1 cellular context compared by ENCODE assay signal in the genomic region with DNA sequence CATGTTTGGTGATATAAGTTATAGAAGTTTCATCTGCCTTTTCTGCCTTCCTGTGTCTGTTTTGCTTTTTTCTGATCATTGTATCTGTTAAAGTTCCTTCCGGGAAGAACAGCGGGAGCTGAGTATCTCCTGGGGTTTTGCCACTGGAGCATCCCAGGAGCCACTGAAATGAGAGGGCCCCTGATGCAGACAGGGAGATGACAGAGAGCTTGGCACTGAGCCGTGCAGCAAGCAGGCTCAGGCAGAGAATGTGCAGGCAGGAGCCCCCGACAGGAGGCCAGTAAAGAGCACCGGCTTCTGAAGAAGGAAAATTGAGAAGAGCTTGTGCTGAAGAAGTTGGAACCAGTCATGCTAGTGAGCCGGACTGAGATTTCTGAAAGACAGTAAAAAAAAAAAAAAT.
TF ChIP-seq lines count a peak whose summit lies in the region.

No MANE protein-coding gene starts in this region.

TF ChIP-seq in K562, 482 proteins besides CTCF, POLR2A, EP300 and RAD21 (continued from another document):
- TF ChIP-seq, protein P1, sequence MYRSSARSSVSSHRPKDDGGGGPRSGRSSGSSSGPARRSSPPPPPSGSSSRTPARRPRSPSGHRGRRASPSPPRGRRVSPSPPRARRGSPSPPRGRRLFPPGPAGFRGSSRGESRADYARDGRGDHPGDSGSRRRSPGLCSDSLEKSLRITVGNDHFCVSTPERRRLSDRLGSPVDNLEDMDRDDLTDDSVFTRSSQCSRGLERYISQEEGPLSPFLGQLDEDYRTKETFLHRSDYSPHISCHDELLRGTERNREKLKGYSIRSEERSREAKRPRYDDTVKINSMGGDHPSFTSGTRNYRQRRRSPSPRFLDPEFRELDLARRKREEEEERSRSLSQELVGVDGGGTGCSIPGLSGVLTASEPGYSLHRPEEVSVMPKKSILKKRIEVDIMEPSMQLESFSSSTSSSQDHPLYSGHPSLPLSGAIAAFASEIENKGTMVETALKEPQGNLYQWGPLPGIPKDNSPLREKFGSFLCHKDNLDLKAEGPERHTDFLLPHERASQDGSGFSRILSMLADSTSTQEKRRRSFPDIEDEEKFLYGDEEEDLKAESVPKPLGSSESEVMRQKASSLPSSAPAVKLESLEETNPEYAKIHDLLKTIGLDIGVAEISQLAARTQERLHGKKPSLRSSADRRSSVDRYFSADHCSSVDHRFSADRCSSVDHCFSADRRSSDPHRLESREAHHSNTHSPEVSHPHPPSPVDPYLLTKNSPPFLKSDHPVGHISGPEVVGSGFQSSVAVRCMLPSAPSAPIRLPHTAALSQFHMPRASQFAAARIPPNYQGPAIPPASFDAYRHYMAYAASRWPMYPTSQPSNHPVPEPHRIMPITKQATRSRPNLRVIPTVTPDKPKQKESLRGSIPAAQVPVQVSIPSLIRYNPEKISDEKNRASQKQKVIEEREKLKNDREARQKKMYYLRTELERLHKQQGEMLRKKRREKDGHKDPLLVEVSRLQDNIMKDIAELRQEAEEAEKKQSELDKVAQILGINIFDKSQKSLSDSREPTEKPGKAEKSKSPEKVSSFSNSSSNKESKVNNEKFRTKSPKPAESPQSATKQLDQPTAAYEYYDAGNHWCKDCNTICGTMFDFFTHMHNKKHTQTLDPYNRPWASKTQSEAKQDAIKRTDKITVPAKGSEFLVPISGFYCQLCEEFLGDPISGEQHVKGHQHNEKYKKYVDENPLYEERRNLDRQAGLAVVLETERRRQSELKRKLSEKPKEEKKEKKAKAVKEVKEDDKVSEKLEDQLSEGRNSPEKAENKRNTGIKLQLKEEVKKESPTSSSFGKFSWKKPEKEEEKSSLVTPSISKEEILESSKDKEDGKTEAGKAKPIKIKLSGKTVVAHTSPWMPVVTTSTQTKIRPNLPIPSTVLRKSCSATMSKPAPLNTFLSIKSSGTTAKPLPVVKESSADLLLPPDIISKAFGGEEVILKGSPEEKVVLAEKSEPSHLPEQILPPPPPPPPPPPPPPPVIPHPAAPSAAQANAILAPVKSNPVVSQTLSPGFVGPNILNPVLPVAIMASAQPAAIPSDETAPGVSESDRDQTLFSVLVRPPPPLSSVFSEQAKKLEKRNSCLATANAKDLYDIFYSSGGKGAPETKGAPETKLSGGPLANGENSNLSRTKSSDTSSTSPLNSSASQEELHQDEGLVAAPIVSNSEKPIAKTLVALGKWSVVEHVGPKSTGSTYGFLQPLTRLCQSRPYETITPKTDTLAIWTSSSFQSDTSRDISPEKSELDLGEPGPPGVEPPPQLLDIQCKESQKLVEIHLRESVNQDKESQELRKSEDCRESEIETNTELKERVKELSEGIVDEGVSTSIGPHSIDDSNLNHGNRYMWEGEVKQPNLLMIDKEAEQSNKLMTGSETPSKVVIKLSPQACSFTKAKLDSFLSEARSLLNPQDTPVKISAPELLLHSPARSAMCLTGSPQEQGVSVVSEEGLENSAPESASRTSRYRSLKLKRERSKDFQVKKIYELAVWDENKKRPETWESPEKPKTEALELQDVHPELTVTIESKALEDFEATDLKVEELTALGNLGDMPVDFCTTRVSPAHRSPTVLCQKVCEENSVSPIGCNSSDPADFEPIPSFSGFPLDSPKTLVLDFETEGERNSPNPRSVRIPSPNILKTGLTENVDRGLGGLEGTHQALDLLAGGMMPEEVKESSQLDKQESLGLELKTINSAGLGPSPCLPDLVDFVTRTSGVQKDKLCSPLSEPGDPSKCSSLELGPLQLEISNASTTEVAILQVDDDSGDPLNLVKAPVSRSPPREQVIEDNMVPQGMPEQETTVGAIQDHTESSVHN (IDR thresholded peaks at IDR 0.05; ENCODE audit: borderline replicate concordance in 1 of 2, low read depth in 1 of 2): no peak
- TF ChIP-seq, protein P2, sequence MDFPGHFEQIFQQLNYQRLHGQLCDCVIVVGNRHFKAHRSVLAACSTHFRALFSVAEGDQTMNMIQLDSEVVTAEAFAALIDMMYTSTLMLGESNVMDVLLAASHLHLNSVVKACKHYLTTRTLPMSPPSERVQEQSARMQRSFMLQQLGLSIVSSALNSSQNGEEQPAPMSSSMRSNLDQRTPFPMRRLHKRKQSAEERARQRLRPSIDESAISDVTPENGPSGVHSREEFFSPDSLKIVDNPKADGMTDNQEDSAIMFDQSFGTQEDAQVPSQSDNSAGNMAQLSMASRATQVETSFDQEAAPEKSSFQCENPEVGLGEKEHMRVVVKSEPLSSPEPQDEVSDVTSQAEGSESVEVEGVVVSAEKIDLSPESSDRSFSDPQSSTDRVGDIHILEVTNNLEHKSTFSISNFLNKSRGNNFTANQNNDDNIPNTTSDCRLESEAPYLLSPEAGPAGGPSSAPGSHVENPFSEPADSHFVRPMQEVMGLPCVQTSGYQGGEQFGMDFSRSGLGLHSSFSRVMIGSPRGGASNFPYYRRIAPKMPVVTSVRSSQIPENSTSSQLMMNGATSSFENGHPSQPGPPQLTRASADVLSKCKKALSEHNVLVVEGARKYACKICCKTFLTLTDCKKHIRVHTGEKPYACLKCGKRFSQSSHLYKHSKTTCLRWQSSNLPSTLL (IDR thresholded peaks at IDR 0.05): no peak
- TF ChIP-seq SNRNP70 (optimal IDR thresholded peaks at IDR 0.05; ENCODE audit: low read depth, low read length): no peak
- TF ChIP-seq, protein P3, sequence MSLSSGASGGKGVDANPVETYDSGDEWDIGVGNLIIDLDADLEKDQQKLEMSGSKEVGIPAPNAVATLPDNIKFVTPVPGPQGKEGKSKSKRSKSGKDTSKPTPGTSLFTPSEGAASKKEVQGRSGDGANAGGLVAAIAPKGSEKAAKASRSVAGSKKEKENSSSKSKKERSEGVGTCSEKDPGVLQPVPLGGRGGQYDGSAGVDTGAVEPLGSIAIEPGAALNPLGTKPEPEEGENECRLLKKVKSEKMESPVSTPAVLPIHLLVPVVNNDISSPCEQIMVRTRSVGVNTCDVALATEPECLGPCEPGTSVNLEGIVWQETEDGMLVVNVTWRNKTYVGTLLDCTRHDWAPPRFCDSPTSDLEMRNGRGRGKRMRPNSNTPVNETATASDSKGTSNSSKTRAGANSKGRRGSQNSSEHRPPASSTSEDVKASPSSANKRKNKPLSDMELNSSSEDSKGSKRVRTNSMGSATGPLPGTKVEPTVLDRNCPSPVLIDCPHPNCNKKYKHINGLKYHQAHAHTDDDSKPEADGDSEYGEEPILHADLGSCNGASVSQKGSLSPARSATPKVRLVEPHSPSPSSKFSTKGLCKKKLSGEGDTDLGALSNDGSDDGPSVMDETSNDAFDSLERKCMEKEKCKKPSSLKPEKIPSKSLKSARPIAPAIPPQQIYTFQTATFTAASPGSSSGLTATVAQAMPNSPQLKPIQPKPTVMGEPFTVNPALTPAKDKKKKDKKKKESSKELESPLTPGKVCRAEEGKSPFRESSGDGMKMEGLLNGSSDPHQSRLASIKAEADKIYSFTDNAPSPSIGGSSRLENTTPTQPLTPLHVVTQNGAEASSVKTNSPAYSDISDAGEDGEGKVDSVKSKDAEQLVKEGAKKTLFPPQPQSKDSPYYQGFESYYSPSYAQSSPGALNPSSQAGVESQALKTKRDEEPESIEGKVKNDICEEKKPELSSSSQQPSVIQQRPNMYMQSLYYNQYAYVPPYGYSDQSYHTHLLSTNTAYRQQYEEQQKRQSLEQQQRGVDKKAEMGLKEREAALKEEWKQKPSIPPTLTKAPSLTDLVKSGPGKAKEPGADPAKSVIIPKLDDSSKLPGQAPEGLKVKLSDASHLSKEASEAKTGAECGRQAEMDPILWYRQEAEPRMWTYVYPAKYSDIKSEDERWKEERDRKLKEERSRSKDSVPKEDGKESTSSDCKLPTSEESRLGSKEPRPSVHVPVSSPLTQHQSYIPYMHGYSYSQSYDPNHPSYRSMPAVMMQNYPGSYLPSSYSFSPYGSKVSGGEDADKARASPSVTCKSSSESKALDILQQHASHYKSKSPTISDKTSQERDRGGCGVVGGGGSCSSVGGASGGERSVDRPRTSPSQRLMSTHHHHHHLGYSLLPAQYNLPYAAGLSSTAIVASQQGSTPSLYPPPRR (CRISPR knock-in tag; IDR thresholded peaks at IDR 0.05; ENCODE audit: borderline replicate concordance): no peak
- TF ChIP-seq MEIS2 (IDR thresholded peaks at IDR 0.05; ENCODE audit: partially characterized antibody): no peak
- TF ChIP-seq, protein P4, sequence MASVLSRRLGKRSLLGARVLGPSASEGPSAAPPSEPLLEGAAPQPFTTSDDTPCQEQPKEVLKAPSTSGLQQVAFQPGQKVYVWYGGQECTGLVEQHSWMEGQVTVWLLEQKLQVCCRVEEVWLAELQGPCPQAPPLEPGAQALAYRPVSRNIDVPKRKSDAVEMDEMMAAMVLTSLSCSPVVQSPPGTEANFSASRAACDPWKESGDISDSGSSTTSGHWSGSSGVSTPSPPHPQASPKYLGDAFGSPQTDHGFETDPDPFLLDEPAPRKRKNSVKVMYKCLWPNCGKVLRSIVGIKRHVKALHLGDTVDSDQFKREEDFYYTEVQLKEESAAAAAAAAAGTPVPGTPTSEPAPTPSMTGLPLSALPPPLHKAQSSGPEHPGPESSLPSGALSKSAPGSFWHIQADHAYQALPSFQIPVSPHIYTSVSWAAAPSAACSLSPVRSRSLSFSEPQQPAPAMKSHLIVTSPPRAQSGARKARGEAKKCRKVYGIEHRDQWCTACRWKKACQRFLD (CRISPR knock-in tag; IDR thresholded peaks at IDR 0.05): no peak
- no peak for TF ChIP-seq KDM5B (IDR thresholded peaks at IDR 0.05; ENCODE audit: insufficient replicate concordance, low read depth, low read length)
- no peak for TF ChIP-seq DPF2 (IDR thresholded peaks at IDR 0.05)
- TF ChIP-seq, protein P5, sequence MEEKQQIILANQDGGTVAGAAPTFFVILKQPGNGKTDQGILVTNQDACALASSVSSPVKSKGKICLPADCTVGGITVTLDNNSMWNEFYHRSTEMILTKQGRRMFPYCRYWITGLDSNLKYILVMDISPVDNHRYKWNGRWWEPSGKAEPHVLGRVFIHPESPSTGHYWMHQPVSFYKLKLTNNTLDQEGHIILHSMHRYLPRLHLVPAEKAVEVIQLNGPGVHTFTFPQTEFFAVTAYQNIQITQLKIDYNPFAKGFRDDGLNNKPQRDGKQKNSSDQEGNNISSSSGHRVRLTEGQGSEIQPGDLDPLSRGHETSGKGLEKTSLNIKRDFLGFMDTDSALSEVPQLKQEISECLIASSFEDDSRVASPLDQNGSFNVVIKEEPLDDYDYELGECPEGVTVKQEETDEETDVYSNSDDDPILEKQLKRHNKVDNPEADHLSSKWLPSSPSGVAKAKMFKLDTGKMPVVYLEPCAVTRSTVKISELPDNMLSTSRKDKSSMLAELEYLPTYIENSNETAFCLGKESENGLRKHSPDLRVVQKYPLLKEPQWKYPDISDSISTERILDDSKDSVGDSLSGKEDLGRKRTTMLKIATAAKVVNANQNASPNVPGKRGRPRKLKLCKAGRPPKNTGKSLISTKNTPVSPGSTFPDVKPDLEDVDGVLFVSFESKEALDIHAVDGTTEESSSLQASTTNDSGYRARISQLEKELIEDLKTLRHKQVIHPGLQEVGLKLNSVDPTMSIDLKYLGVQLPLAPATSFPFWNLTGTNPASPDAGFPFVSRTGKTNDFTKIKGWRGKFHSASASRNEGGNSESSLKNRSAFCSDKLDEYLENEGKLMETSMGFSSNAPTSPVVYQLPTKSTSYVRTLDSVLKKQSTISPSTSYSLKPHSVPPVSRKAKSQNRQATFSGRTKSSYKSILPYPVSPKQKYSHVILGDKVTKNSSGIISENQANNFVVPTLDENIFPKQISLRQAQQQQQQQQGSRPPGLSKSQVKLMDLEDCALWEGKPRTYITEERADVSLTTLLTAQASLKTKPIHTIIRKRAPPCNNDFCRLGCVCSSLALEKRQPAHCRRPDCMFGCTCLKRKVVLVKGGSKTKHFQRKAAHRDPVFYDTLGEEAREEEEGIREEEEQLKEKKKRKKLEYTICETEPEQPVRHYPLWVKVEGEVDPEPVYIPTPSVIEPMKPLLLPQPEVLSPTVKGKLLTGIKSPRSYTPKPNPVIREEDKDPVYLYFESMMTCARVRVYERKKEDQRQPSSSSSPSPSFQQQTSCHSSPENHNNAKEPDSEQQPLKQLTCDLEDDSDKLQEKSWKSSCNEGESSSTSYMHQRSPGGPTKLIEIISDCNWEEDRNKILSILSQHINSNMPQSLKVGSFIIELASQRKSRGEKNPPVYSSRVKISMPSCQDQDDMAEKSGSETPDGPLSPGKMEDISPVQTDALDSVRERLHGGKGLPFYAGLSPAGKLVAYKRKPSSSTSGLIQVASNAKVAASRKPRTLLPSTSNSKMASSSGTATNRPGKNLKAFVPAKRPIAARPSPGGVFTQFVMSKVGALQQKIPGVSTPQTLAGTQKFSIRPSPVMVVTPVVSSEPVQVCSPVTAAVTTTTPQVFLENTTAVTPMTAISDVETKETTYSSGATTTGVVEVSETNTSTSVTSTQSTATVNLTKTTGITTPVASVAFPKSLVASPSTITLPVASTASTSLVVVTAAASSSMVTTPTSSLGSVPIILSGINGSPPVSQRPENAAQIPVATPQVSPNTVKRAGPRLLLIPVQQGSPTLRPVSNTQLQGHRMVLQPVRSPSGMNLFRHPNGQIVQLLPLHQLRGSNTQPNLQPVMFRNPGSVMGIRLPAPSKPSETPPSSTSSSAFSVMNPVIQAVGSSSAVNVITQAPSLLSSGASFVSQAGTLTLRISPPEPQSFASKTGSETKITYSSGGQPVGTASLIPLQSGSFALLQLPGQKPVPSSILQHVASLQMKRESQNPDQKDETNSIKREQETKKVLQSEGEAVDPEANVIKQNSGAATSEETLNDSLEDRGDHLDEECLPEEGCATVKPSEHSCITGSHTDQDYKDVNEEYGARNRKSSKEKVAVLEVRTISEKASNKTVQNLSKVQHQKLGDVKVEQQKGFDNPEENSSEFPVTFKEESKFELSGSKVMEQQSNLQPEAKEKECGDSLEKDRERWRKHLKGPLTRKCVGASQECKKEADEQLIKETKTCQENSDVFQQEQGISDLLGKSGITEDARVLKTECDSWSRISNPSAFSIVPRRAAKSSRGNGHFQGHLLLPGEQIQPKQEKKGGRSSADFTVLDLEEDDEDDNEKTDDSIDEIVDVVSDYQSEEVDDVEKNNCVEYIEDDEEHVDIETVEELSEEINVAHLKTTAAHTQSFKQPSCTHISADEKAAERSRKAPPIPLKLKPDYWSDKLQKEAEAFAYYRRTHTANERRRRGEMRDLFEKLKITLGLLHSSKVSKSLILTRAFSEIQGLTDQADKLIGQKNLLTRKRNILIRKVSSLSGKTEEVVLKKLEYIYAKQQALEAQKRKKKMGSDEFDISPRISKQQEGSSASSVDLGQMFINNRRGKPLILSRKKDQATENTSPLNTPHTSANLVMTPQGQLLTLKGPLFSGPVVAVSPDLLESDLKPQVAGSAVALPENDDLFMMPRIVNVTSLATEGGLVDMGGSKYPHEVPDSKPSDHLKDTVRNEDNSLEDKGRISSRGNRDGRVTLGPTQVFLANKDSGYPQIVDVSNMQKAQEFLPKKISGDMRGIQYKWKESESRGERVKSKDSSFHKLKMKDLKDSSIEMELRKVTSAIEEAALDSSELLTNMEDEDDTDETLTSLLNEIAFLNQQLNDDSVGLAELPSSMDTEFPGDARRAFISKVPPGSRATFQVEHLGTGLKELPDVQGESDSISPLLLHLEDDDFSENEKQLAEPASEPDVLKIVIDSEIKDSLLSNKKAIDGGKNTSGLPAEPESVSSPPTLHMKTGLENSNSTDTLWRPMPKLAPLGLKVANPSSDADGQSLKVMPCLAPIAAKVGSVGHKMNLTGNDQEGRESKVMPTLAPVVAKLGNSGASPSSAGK (IDR thresholded peaks at IDR 0.05): no peak
- TF ChIP-seq ZBTB7A (IDR thresholded peaks at IDR 0.05; ENCODE audit: borderline replicate concordance, control insufficient read depth, low read depth, low read length): no peak
- TF ChIP-seq MCM3 (IDR thresholded peaks at IDR 0.05): no peak
- TF ChIP-seq, protein P6, sequence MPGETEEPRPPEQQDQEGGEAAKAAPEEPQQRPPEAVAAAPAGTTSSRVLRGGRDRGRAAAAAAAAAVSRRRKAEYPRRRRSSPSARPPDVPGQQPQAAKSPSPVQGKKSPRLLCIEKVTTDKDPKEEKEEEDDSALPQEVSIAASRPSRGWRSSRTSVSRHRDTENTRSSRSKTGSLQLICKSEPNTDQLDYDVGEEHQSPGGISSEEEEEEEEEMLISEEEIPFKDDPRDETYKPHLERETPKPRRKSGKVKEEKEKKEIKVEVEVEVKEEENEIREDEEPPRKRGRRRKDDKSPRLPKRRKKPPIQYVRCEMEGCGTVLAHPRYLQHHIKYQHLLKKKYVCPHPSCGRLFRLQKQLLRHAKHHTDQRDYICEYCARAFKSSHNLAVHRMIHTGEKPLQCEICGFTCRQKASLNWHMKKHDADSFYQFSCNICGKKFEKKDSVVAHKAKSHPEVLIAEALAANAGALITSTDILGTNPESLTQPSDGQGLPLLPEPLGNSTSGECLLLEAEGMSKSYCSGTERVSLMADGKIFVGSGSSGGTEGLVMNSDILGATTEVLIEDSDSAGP (CRISPR knock-in tag; IDR thresholded peaks at IDR 0.05): no peak
